In genomic region chr6:6556738-6557503, GRCh38 we compare ENCODE assay signal across 8 cellular contexts.
A peak's percentile ranks its signal among the peaks of the same experiment; 100 is the strongest.
DNase-seq lines count a peak whose midpoint lies in the region; ATAC-seq and TF ChIP-seq lines count a peak whose summit lies in the region.

No MANE protein-coding gene starts in this region.

- peak; percentile 70 for TF ChIP-seq CTCF in astrocyte of the spinal cord (IDR thresholded peaks at IDR 0.05; ENCODE audit: low read depth, low read length)

- peak; percentile 82 for TF ChIP-seq RAD21 in Ishikawa (IDR thresholded peaks at IDR 0.05; ENCODE audit: low read depth)

- no peak for TF ChIP-seq EP300 in Ishikawa (IDR thresholded peaks at IDR 0.05; ENCODE audit: borderline replicate concordance)

- DNase-seq in NCI-H524 (lab: John Stamatoyannopoulos, UW), result peak; percentile 65 to 79
- DNase-seq in NCI-H524 treated with DMSO at 0.1 percent for 48 hours (lab: John Stamatoyannopoulos, UW), result no peak
- peak; percentile 17 for DNase-seq in SHP77 treated with DMSO at 0.1 percent for 48 hours (lab: John Stamatoyannopoulos, UW)
- peak; percentile 2 for DNase-seq in astrocyte of the spinal cord (ENCODE audit: low read depth, low spot score)
- peak; percentile 38 for DNase-seq in iris pigment epithelial cell (ENCODE audit: low read depth)
- DNase-seq in stimulated activated CD8-positive, alpha-beta memory T cell treated with anti-CD3 and anti-CD28 coated beads, Interleukin-4, amount 100 ng/mL, for 48 hours, result peak; percentile 52

- in situ Hi-C loops in astrocyte of the spinal cord (cut with HindIII; ENCODE audit: low sequenced_read_pairs), result no loop called here

- no peak for ATAC-seq in HG02852 (IDR thresholded peaks at IDR 0.05; ENCODE audit: unreplicated experiment)

- H3K4me3 ChIP-seq in astrocyte of the spinal cord (ENCODE audit: low read depth, low read length), result no peak overlapping the region

TF ChIP-seq in Ishikawa, 13 proteins besides CTCF, POLR2A, EP300 and RAD21:
- TF ChIP-seq ZBTB7A (IDR thresholded peaks at IDR 0.05; ENCODE audit: low read depth) (no peak), TEAD4 (IDR thresholded peaks at IDR 0.05) (no peak), REST (IDR thresholded peaks at IDR 0.05; ENCODE audit: low read depth) (no peak), MAX (IDR thresholded peaks at IDR 0.05) (no peak), FOXM1 (IDR thresholded peaks at IDR 0.05; ENCODE audit: borderline replicate concordance, low read depth) (no peak), TCF12 (IDR thresholded peaks at IDR 0.05; ENCODE audit: low read depth) (no peak), EGR1 (IDR thresholded peaks at IDR 0.05) (no peak), CREB1 (IDR thresholded peaks at IDR 0.05; ENCODE audit: low read depth) (no peak), YY1 (IDR thresholded peaks at IDR 0.05; ENCODE audit: low read depth) (no peak), TAF1 (IDR thresholded peaks at IDR 0.05; ENCODE audit: low read depth) (no peak), NFIC (IDR thresholded peaks at IDR 0.05) (no peak), USF1 (IDR thresholded peaks at IDR 0.05) (no peak), CEBPB (IDR thresholded peaks at IDR 0.05) (no peak)
